Comparison of ENCODE assay signal across 13 cellular contexts in the genomic region with DNA sequence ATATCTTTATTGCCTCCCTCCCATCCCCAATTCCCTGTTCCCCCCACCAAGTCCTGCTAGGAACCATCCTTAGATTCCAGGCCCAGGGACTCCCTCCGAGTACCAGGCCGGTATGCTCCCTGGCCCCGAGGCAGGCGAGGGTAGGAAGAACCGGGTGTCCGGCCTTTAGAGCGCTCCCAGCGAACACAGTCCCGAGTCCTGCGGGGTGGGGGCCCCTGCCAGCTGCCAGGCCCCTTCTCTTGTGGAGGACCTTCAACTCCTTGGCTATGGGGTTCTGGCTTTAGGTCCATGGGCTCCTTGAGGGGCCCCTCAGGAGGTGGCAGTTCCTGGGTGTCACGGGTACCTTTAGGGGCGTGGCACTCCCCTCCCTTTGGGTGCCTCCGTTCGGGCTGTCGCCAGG. TPM values are rescaled to one million over a fixed set of nuclear protein-coding genes. Genes with fewer than 3 reads are reported as not detected.
DNase-seq lines count a peak whose midpoint lies in the region; ATAC-seq and TF ChIP-seq lines count a peak whose summit lies in the region.
"Had no signal": no experiment of that assay in that cellular context is flagged by ENCODE, and none has a peak within 500 bp of the region (broad histone marks: within the 10 kb centered on the region; RNA-seq: fewer than 3 reads in every experiment).

No MANE protein-coding gene starts in this region.

- peaks cover 23% of the 10 kb centered on the region for H3K4me1 Mint-ChIP-seq in activated T-cell treated with anti-CD3 and anti-CD28 coated beads, Interleukin-2, amount 50 U/mL, for 24 hours (ENCODE audit: low read depth)
- peaks cover 27% of the 10 kb centered on the region for H3K4me1 Mint-ChIP-seq in activated T-cell treated with anti-CD3 and anti-CD28 coated beads, Interleukin-2, amount 50 U/mL, for 72 hours (ENCODE audit: low read depth)
- peaks cover 9% of the 10 kb centered on the region for H3K4me1 Mint-ChIP-seq in endothelial cell (ENCODE audit: unreplicated experiment)
- H3K4me1 Mint-ChIP-seq in stimulated activated effector memory CD8-positive, alpha-beta T cell treated with anti-CD3 and anti-CD28 coated beads, Interleukin-12 subunit alpha, Interleukin-12 subunit beta, amount 100 ng/mL, for 72 hours, result peaks cover 23% of the 10 kb centered on the region

- no peak for TF ChIP-seq CTCF in endothelial cell (IDR thresholded peaks at IDR 0.05; ENCODE audit: unreplicated experiment)

- ATAC-seq in activated T-cell treated with anti-CD3 and anti-CD28 coated beads, Interleukin-2, amount 50 U/mL, for 72 hours (replicated peaks in 1 of 2), result no peak
- ATAC-seq in stimulated activated effector memory CD8-positive, alpha-beta T cell treated with anti-CD3 and anti-CD28 coated beads, Interleukin-12 subunit alpha, Interleukin-12 subunit beta, amount 100 ng/mL, for 72 hours, result no peak
- ATAC-seq in left ventricle myocardium superior, result no peak
- no peak for ATAC-seq in GM18870 (IDR thresholded peaks at IDR 0.05; ENCODE audit: unreplicated experiment)
- ATAC-seq: A549 had no signal

- H3K36me3 Mint-ChIP-seq in activated T-cell treated with anti-CD3 and anti-CD28 coated beads, Interleukin-2, amount 50 U/mL, for 24 hours (ENCODE audit: low read depth), result peaks cover 93% of the 10 kb centered on the region
- H3K36me3 Mint-ChIP-seq in activated T-cell treated with anti-CD3 and anti-CD28 coated beads, Interleukin-2, amount 50 U/mL, for 72 hours (ENCODE audit: insufficient read depth in 2 of 2), result peaks cover 7 to 11% of the 10 kb centered on the region in 2 donors
- peaks cover 59% of the 10 kb centered on the region for H3K36me3 Mint-ChIP-seq in endothelial cell (ENCODE audit: low read depth, unreplicated experiment)
- H3K36me3 Mint-ChIP-seq in stimulated activated effector memory CD8-positive, alpha-beta T cell treated with anti-CD3 and anti-CD28 coated beads, Interleukin-12 subunit alpha, Interleukin-12 subunit beta, amount 100 ng/mL, for 72 hours, result peaks cover 82% of the 10 kb centered on the region

- H3K9me3 Mint-ChIP-seq in activated T-cell treated with anti-CD3 and anti-CD28 coated beads, Interleukin-2, amount 50 U/mL, for 24 hours, result no peaks in the 10 kb centered on the region
- H3K9me3 Mint-ChIP-seq in activated T-cell treated with anti-CD3 and anti-CD28 coated beads, Interleukin-2, amount 50 U/mL, for 72 hours, result no peaks in the 10 kb centered on the region
- H3K9me3 Mint-ChIP-seq in endothelial cell (ENCODE audit: unreplicated experiment), result no peaks in the 10 kb centered on the region
- H3K9me3 Mint-ChIP-seq in stimulated activated effector memory CD8-positive, alpha-beta T cell treated with anti-CD3 and anti-CD28 coated beads, Interleukin-12 subunit alpha, Interleukin-12 subunit beta, amount 100 ng/mL, for 72 hours, result no peaks in the 10 kb centered on the region
- H3K9me3 Mint-ChIP-seq: CD4-positive, alpha-beta T cell had no signal

- peak overlapping the region; percentile 22 for H3K27ac Mint-ChIP-seq in activated T-cell treated with anti-CD3 and anti-CD28 coated beads, Interleukin-2, amount 50 U/mL, for 24 hours
- no peak overlapping the region for H3K27ac Mint-ChIP-seq in activated T-cell treated with anti-CD3 and anti-CD28 coated beads, Interleukin-2, amount 50 U/mL, for 72 hours
- H3K27ac Mint-ChIP-seq in endothelial cell (ENCODE audit: unreplicated experiment), result no peak overlapping the region
- peak overlapping the region; percentile 56 for H3K27ac Mint-ChIP-seq in stimulated activated effector memory CD8-positive, alpha-beta T cell treated with anti-CD3 and anti-CD28 coated beads, Interleukin-12 subunit alpha, Interleukin-12 subunit beta, amount 100 ng/mL, for 72 hours
- H3K27ac Mint-ChIP-seq: CD4-positive, alpha-beta T cell had no signal

- no peaks in the 10 kb centered on the region for H3K27me3 Mint-ChIP-seq in activated T-cell treated with anti-CD3 and anti-CD28 coated beads, Interleukin-2, amount 50 U/mL, for 24 hours
- no peaks in the 10 kb centered on the region for H3K27me3 Mint-ChIP-seq in activated T-cell treated with anti-CD3 and anti-CD28 coated beads, Interleukin-2, amount 50 U/mL, for 72 hours (ENCODE audit: low read depth)
- peaks cover 9% of the 10 kb centered on the region for H3K27me3 Mint-ChIP-seq in endothelial cell (ENCODE audit: unreplicated experiment)
- H3K27me3 Mint-ChIP-seq: CD4-positive, alpha-beta T cell had no signal

- intact Hi-C loops in left ventricle myocardium superior (cut with micrococcal nuclease), result no loop called here

- no peak for DNase-seq in activated T-cell treated with anti-CD3 and anti-CD28 coated beads, Interleukin-2, amount 50 U/mL, for 24 hours
- DNase-seq in activated T-cell treated with anti-CD3 and anti-CD28 coated beads, Interleukin-2, amount 50 U/mL, for 72 hours, result no peak
- DNase-seq in endothelial cell (ENCODE audit: low spot score) (no peak), left ventricle myocardium superior (no peak)
- DNase-seq in stimulated activated effector memory CD8-positive, alpha-beta T cell treated with anti-CD3 and anti-CD28 coated beads, Interleukin-12 subunit alpha, Interleukin-12 subunit beta, amount 100 ng/mL, for 72 hours (ENCODE audit: low spot score in 2 of 2), result no peak
- DNase-seq: AML-193; Caco-2; CD4-positive, alpha-beta T cell; DMS79 treated with DMSO at 0.1 percent for 48 hours; GF-D8; GM23248 had no signal

- H3K4me3 Mint-ChIP-seq in activated T-cell treated with anti-CD3 and anti-CD28 coated beads, Interleukin-2, amount 50 U/mL, for 24 hours, result no peak overlapping the region
- no peak overlapping the region for H3K4me3 Mint-ChIP-seq in activated T-cell treated with anti-CD3 and anti-CD28 coated beads, Interleukin-2, amount 50 U/mL, for 72 hours
- H3K4me3 Mint-ChIP-seq in endothelial cell (ENCODE audit: unreplicated experiment), result peak overlapping the region; percentile 3
- H3K4me3 Mint-ChIP-seq in stimulated activated effector memory CD8-positive, alpha-beta T cell treated with anti-CD3 and anti-CD28 coated beads, Interleukin-12 subunit alpha, Interleukin-12 subunit beta, amount 100 ng/mL, for 72 hours, result no peak overlapping the region

RNA-seq across cellular contexts. Expression of a gene that starts 4.4 kb away (rescaled TPM):
- total RNA-seq in activated T-cell treated with anti-CD3 and anti-CD28 coated beads, Interleukin-2, amount 50 U/mL, for 72 hours, result 10 to 100 TPM; 55.3 to 86.5 TPM
- total RNA-seq in endothelial cell (ENCODE audit: unreplicated experiment) (39.0 TPM), left ventricle myocardium superior (49.1 TPM)

RNA-seq across cellular contexts. Expression of a gene that starts 4.5 kb away (rescaled TPM):
- total RNA-seq in activated T-cell treated with anti-CD3 and anti-CD28 coated beads, Interleukin-2, amount 50 U/mL, for 72 hours, result 10 to 100 TPM; 41.3 to 46.6 TPM
- 26.6 TPM for total RNA-seq in endothelial cell (ENCODE audit: unreplicated experiment)
- 21.4 TPM for total RNA-seq in left ventricle myocardium superior

RNA-seq across cellular contexts. Expression of a gene that starts 7.9 kb away (rescaled TPM):
- 10 to 100 TPM; 18.5 to 24.5 TPM for total RNA-seq in activated T-cell treated with anti-CD3 and anti-CD28 coated beads, Interleukin-2, amount 50 U/mL, for 72 hours
- 41.7 TPM for total RNA-seq in endothelial cell (ENCODE audit: unreplicated experiment)
- 12.4 TPM for total RNA-seq in left ventricle myocardium superior

RNA-seq across cellular contexts. Expression of a gene that starts 8.0 kb away (rescaled TPM):
- 10 to 100 TPM; 15.3 to 22.1 TPM for total RNA-seq in activated T-cell treated with anti-CD3 and anti-CD28 coated beads, Interleukin-2, amount 50 U/mL, for 72 hours
- total RNA-seq in endothelial cell (ENCODE audit: unreplicated experiment), result 75.1 TPM
- 12.9 TPM for total RNA-seq in left ventricle myocardium superior

RNA-seq across cellular contexts. Expression of a gene that starts 46.7 kb away (rescaled TPM):
- total RNA-seq in activated T-cell treated with anti-CD3 and anti-CD28 coated beads, Interleukin-2, amount 50 U/mL, for 72 hours, result 10 to 100 TPM; 30.9 to 34.4 TPM
- total RNA-seq in endothelial cell (ENCODE audit: unreplicated experiment) (47.3 TPM), left ventricle myocardium superior (4.6 TPM)

Comparison
In these comparisons a context has a peak if more than half of its experiments do, and no peak if none do; other contexts are left out.
1. H3K27ac Mint-ChIP-seq: peak in activated T-cell treated with anti-CD3 and anti-CD28 coated beads, Interleukin-2, amount 50 U/mL, for 24 hours (single experiment) and stimulated activated effector memory CD8-positive, alpha-beta T cell treated with anti-CD3 and anti-CD28 coated beads, Interleukin-12 subunit alpha, Interleukin-12 subunit beta, amount 100 ng/mL, for 72 hours (single experiment); none in activated T-cell treated with anti-CD3 and anti-CD28 coated beads, Interleukin-2, amount 50 U/mL, for 72 hours (single experiment) and endothelial cell (single experiment).